Comparison of ENCODE assay signal across 20 cellular contexts in the genomic region with DNA sequence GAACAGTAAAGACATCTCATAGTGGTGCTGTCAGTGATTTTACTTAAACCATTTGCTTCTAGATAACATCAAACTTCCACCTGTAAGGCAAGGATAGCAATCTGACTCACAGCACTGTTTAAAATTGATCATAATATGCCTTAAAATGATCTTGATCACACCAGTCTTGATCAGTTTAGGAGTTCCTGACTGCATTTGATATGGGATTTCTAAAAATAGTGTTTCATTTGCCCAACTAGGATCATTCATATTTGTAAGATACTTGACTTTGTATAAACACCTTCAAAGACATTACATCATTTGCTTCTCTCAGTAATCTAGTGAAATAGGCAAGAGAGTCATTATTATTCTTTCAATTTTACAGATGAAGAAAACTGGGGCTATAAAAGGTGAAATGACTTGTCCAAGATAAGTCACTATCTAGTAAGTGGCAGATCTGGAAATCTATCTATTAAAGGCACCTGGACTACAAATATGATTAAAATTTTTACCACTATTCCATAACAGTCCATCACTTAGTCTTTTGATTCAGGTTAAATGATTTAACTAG.
DNase-seq lines count a peak whose midpoint lies in the region; ATAC-seq lines count a peak whose summit lies in the region.
"Had no signal": no experiment of that assay in that cellular context is flagged by ENCODE, and none has a peak within 500 bp of the region (broad histone marks: within the 10 kb centered on the region; RNA-seq: fewer than 3 reads in every experiment).

No MANE protein-coding gene starts in this region.

- ATAC-seq in activated CD4-positive, CD25-positive, alpha-beta regulatory T cell treated with anti-CD3 and anti-CD28 coated beads, Interleukin-2, amount 50 U/mL, for 24 hours = peak; percentile 41 to 60
- no peak for ATAC-seq in stimulated activated naive CD8-positive, alpha-beta T cell treated with anti-CD3 and anti-CD28 coated beads, Interleukin-15, Interleukin-2, amounts not matched to agents 100 U/mL and 50 U/mL, for 24 hours
- peak; percentile 72 for ATAC-seq in stimulated activated naive CD8-positive, alpha-beta T cell treated with anti-CD3 and anti-CD28 coated beads, Interleukin-15, amount 100 ng/mL, for 72 hours
- ATAC-seq in HG03095 (IDR thresholded peaks at IDR 0.05; ENCODE audit: unreplicated experiment) = no peak
- ATAC-seq: CD8-positive, alpha-beta T cell; GM12878; GM23338; HCT116 had no signal

- peaks cover 26% of the 10 kb centered on the region for H3K27me3 Mint-ChIP-seq in activated T-cell treated with anti-CD3 and anti-CD28 coated beads, Interleukin-2, amount 50 U/mL, for 24 hours
- H3K27me3 Mint-ChIP-seq in stimulated activated naive CD8-positive, alpha-beta T cell treated with anti-CD3 and anti-CD28 coated beads, Interleukin-15, Interleukin-2, amounts not matched to agents 100 ng/mL and 50 ng/mL, for 24 hours = peaks cover 34% of the 10 kb centered on the region
- peaks cover 29% of the 10 kb centered on the region for H3K27me3 Mint-ChIP-seq in stimulated activated naive CD8-positive, alpha-beta T cell treated with anti-CD3 and anti-CD28 coated beads, Interleukin-15, amount 100 ng/mL, for 72 hours
- H3K27me3 Mint-ChIP-seq: B cell had no signal

- H3K9me3 Mint-ChIP-seq in activated T-cell treated with anti-CD3 and anti-CD28 coated beads, Interleukin-2, amount 50 U/mL, for 24 hours = peaks cover 3% of the 10 kb centered on the region
- H3K9me3 Mint-ChIP-seq in stimulated activated naive CD8-positive, alpha-beta T cell treated with anti-CD3 and anti-CD28 coated beads, Interleukin-15, Interleukin-2, amounts not matched to agents 100 ng/mL and 50 ng/mL, for 24 hours = peaks cover 7% of the 10 kb centered on the region
- H3K9me3 Mint-ChIP-seq in stimulated activated naive CD8-positive, alpha-beta T cell treated with anti-CD3 and anti-CD28 coated beads, Interleukin-15, amount 100 ng/mL, for 72 hours = peaks cover 5 to 8% of the 10 kb centered on the region in 2 donors
- H3K9me3 Mint-ChIP-seq: CD8-positive, alpha-beta T cell; H9 had no signal

- no peaks in the 10 kb centered on the region for H3K36me3 Mint-ChIP-seq in activated T-cell treated with anti-CD3 and anti-CD28 coated beads, Interleukin-2, amount 50 U/mL, for 24 hours (ENCODE audit: low read depth)
- peaks cover 3% of the 10 kb centered on the region for H3K36me3 Mint-ChIP-seq in stimulated activated naive CD8-positive, alpha-beta T cell treated with anti-CD3 and anti-CD28 coated beads, Interleukin-15, Interleukin-2, amounts not matched to agents 100 ng/mL and 50 ng/mL, for 24 hours (ENCODE audit: low read depth)
- H3K36me3 Mint-ChIP-seq: CD4-positive, CD25-positive, alpha-beta regulatory T cell; CD8-positive, alpha-beta T cell had no signal

- peak overlapping the region; percentile 31 for H3K27ac Mint-ChIP-seq in activated T-cell treated with anti-CD3 and anti-CD28 coated beads, Interleukin-2, amount 50 U/mL, for 24 hours
- peak overlapping the region; percentile 9 for H3K27ac Mint-ChIP-seq in stimulated activated naive CD8-positive, alpha-beta T cell treated with anti-CD3 and anti-CD28 coated beads, Interleukin-15, Interleukin-2, amounts not matched to agents 100 ng/mL and 50 ng/mL, for 24 hours
- peak overlapping the region in 1 of 2 donors; percentile 8 for H3K27ac Mint-ChIP-seq in stimulated activated naive CD8-positive, alpha-beta T cell treated with anti-CD3 and anti-CD28 coated beads, Interleukin-15, amount 100 ng/mL, for 72 hours
- H3K27ac Mint-ChIP-seq: B cell; CD4-positive, CD25-positive, alpha-beta regulatory T cell; CD8-positive, alpha-beta T cell; GM23338; H9 had no signal

- DNase-seq in activated CD4-positive, CD25-positive, alpha-beta regulatory T cell (lab: John Stamatoyannopoulos, UW) = no peak
- DNase-seq in activated T-cell treated with anti-CD3 and anti-CD28 coated beads, Interleukin-2, amount 50 U/mL, for 24 hours = no peak
- DNase-seq in activated T-cell treated with anti-CD3 and anti-CD28 coated beads for 4 hours = no peak
- DNase-seq in stimulated activated naive CD8-positive, alpha-beta T cell treated with anti-CD3 and anti-CD28 coated beads, Interleukin-15, Interleukin-2, amounts not matched to agents 100 U/mL and 50 U/mL, for 24 hours = no peak
- no peak for DNase-seq in stimulated activated naive CD8-positive, alpha-beta T cell treated with anti-CD3 and anti-CD28 coated beads, Interleukin-15, amount 100 ng/mL, for 72 hours
- DNase-seq: Caco-2; CD4-positive, CD25-positive, alpha-beta regulatory T cell; CD8-positive, alpha-beta T cell; DMS 273 treated with DMSO at 0.1 percent for 48 hours; DMS79; EL; GDM1; H9 had no signal

- no peak overlapping the region for H3K4me3 Mint-ChIP-seq in activated T-cell treated with anti-CD3 and anti-CD28 coated beads, Interleukin-2, amount 50 U/mL, for 24 hours
- H3K4me3 Mint-ChIP-seq in stimulated activated naive CD8-positive, alpha-beta T cell treated with anti-CD3 and anti-CD28 coated beads, Interleukin-15, Interleukin-2, amounts not matched to agents 100 ng/mL and 50 ng/mL, for 24 hours = no peak overlapping the region
- H3K4me3 Mint-ChIP-seq in stimulated activated naive CD8-positive, alpha-beta T cell treated with anti-CD3 and anti-CD28 coated beads, Interleukin-15, amount 100 ng/mL, for 72 hours = no peak overlapping the region
- H3K4me3 Mint-ChIP-seq: B cell; CD4-positive, CD25-positive, alpha-beta regulatory T cell; CD8-positive, alpha-beta T cell; GM23338; H9 had no signal

- H3K4me1 Mint-ChIP-seq in activated T-cell treated with anti-CD3 and anti-CD28 coated beads, Interleukin-2, amount 50 U/mL, for 24 hours (ENCODE audit: low read depth) = peaks cover 43% of the 10 kb centered on the region
- H3K4me1 Mint-ChIP-seq in stimulated activated naive CD8-positive, alpha-beta T cell treated with anti-CD3 and anti-CD28 coated beads, Interleukin-15, Interleukin-2, amounts not matched to agents 100 ng/mL and 50 ng/mL, for 24 hours (ENCODE audit: low read depth) = peaks cover 42% of the 10 kb centered on the region
- peaks cover 13% of the 10 kb centered on the region for H3K4me1 Mint-ChIP-seq in stimulated activated naive CD8-positive, alpha-beta T cell treated with anti-CD3 and anti-CD28 coated beads, Interleukin-15, amount 100 ng/mL, for 72 hours
- H3K4me1 Mint-ChIP-seq: B cell, GM23338, H9 had no signal

Comparison
In these comparisons a context has a peak if more than half of its experiments do, and no peak if none do; other contexts are left out.
1. ATAC-seq: peak in activated CD4-positive, CD25-positive, alpha-beta regulatory T cell treated with anti-CD3 and anti-CD28 coated beads, Interleukin-2, amount 50 U/mL, for 24 hours (2 of 2) and stimulated activated naive CD8-positive, alpha-beta T cell treated with anti-CD3 and anti-CD28 coated beads, Interleukin-15, amount 100 ng/mL, for 72 hours (single experiment); none in stimulated activated naive CD8-positive, alpha-beta T cell treated with anti-CD3 and anti-CD28 coated beads, Interleukin-15, Interleukin-2, amounts not matched to agents 100 U/mL and 50 U/mL, for 24 hours (single experiment) and HG03095 (single experiment).